In the genomic region with DNA sequence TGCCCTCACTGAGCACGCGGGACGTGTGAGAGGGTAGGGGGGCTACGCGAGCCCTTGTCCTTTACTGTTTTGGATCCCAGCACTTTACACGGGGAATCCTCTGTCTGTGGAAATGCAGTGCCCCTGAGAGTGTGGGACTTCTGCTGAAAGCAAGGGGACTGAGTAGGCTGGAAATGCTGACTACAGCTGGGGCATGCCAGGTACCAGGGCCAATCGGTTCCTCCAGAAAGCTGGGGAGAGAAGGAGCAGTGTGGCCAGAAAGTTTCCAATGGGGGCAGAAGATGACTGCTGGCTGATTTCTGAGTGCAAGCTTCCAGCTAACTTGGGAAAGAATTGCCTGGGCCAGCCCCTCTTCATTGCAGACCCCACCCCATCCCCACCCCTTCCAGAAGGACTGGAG, we compare ENCODE assay signal across 14 cellular contexts. TPM values are rescaled to one million over a fixed set of nuclear protein-coding genes. Genes with fewer than 3 reads are reported as not detected.
DNase-seq lines count a peak whose midpoint lies in the region; ATAC-seq and TF ChIP-seq lines count a peak whose summit lies in the region.
"Had no signal": no experiment of that assay in that cellular context is flagged by ENCODE, and none has a peak within 500 bp of the region (broad histone marks: within the 10 kb centered on the region; RNA-seq: fewer than 3 reads in every experiment).

No MANE protein-coding gene starts in this region.

- peaks cover 0 to under 1% (median 0%) of the 10 kb centered on the region in 4 donors for H3K4me1 ChIP-seq in sigmoid colon

- H3K27ac ChIP-seq in sigmoid colon, result peak overlapping the region; percentile 59 to 82 (median 79)

- no peak for TF ChIP-seq POLR2A in sigmoid colon (IDR thresholded peaks at IDR 0.05)

- H3K4me3 Mint-ChIP-seq in brain, result peak overlapping the region in 4 of 5 experiments; percentile 70 to 79 (median 76)
- H3K4me3 Mint-ChIP-seq in activated CD8-positive, alpha-beta T cell treated with anti-CD3 and anti-CD28 coated beads, Interleukin-2, amount 10 ng/mL, durations not matched to agents 7 days and 5 days, result no peak overlapping the region

- H3K9me3 ChIP-seq in sigmoid colon, result no peaks in the 10 kb centered on the region

- H3K27me3 ChIP-seq in H7 (ENCODE audit: control insufficient read depth, insufficient read depth, low read length) (no peaks in the 10 kb centered on the region), kidney epithelial cell (ENCODE audit: control insufficient read depth, insufficient read depth, low read length) (no peaks in the 10 kb centered on the region), sigmoid colon (peaks cover 0 to 3% (median 0%) of the 10 kb centered on the region in 3 donors)

- no peak for ATAC-seq in activated CD8-positive, alpha-beta T cell treated with anti-CD3 and anti-CD28 coated beads, Interleukin-2, amount 10 ng/mL, durations not matched to agents 7 days and 5 days
- ATAC-seq in HG03342 (IDR thresholded peaks at IDR 0.05; ENCODE audit: unreplicated experiment), result no peak

- TF ChIP-seq CTCF in brain (conservative IDR thresholded peaks at IDR 0.05) (no peak), kidney epithelial cell (IDR thresholded peaks at IDR 0.05; ENCODE audit: insufficient read depth, low read length, poor library complexity, severe bottlenecking) (no peak), sigmoid colon (IDR thresholded peaks at IDR 0.05) (no peak), GM10248 (IDR thresholded peaks at IDR 0.05; ENCODE audit: control extremely low read depth, extremely low read depth, low read depth, missing control alignments) (no peak)

- DNase-seq in H7 (no peak), kidney epithelial cell (ENCODE audit: low read depth) (no peak), sigmoid colon (no peak), GM10248 (ENCODE audit: extremely low spot score) (no peak), islet precursor cell (no peak)
- no peak for DNase-seq in activated CD8-positive, alpha-beta T cell treated with anti-CD3 and anti-CD28 coated beads, Interleukin-2, amount 10 ng/mL, durations not matched to agents 7 days and 5 days
- DNase-seq: activated T-cell treated with anti-CD3 and anti-CD28 coated beads, Interleukin-2, amount 50 U/mL, for 4 hours; CD4-positive, alpha-beta T cell; NCI-H1417; NCI-H510A; stimulated activated CD4-positive, alpha-beta T cell treated with anti-CD3 and anti-CD28 coated beads, Interleukin-1b, Interleukin-23, amount 100 ng/mL, for 48 hours had no signal

- intact Hi-C loops in sigmoid colon (cut with DNase I), result loop anchor here (5.0 kb wide), 3 partner anchors 40 to 215 kb away; no protein-coding TSS in a partner anchor

- CTCF ChIA-PET in GM10248 (lab: Yijun Ruan, JAX), result no interaction called here
- CTCF ChIA-PET in activated CD8-positive, alpha-beta T cell treated with anti-CD3 and anti-CD28 coated beads, Interleukin-2, amount 10 ng/mL, durations not matched to agents 7 days and 5 days (lab: Charles Lee), result no interaction called here

- no peaks in the 10 kb centered on the region for H3K36me3 Mint-ChIP-seq in brain
- no peaks in the 10 kb centered on the region for H3K36me3 Mint-ChIP-seq in activated CD8-positive, alpha-beta T cell treated with anti-CD3 and anti-CD28 coated beads, Interleukin-2, amount 10 ng/mL, durations not matched to agents 7 days and 5 days (ENCODE audit: low read depth)
- H3K36me3 Mint-ChIP-seq: stimulated activated memory B cell treated with anti-CD40 and anti-IgM and Interleukin-4, amounts not matched to agents 10 μg/mL and 1 μg/mL and 100 μg/mL, for 72 hours had no signal

- no peaks in the 10 kb centered on the region for H3K36me3 ChIP-seq in H7 (replicated peaks; ENCODE audit: control insufficient read depth, insufficient read depth, low read length)
- H3K36me3 ChIP-seq in kidney epithelial cell (ENCODE audit: control insufficient read depth, insufficient read depth, low read length), result no peaks in the 10 kb centered on the region
- H3K36me3 ChIP-seq in sigmoid colon, result no peaks in the 10 kb centered on the region

- peaks cover 64% of the 10 kb centered on the region for H3K27me3 Mint-ChIP-seq in brain
- peaks cover 50% of the 10 kb centered on the region for H3K27me3 Mint-ChIP-seq in activated CD8-positive, alpha-beta T cell treated with anti-CD3 and anti-CD28 coated beads, Interleukin-2, amount 10 ng/mL, durations not matched to agents 7 days and 5 days (ENCODE audit: low read depth)

- H3K4me1 Mint-ChIP-seq in brain, result no peaks in the 10 kb centered on the region
- H3K4me1 Mint-ChIP-seq in activated CD8-positive, alpha-beta T cell treated with anti-CD3 and anti-CD28 coated beads, Interleukin-2, amount 10 ng/mL, durations not matched to agents 7 days and 5 days (ENCODE audit: low read depth), result no peaks in the 10 kb centered on the region

- H3K4me3 ChIP-seq in H7 (ENCODE audit: insufficient read depth, low read depth, low read length) (peak overlapping the region; percentile 87), kidney epithelial cell (ENCODE audit: low read depth, low read length) (peak overlapping the region; percentile 66), sigmoid colon (peak overlapping the region in 3 of 4 donors; percentile 59 to 63 (median 62))

- peak overlapping the region in 1 of 5 experiments; percentile 1 for H3K27ac Mint-ChIP-seq in brain
- no peak overlapping the region for H3K27ac Mint-ChIP-seq in activated CD8-positive, alpha-beta T cell treated with anti-CD3 and anti-CD28 coated beads, Interleukin-2, amount 10 ng/mL, durations not matched to agents 7 days and 5 days
- H3K27ac Mint-ChIP-seq: CD4-positive, alpha-beta T cell; stimulated activated memory B cell treated with anti-CD40 and anti-IgM and Interleukin-4, amounts not matched to agents 10 μg/mL and 1 μg/mL and 100 μg/mL, for 72 hours had no signal

- WGBS in sigmoid colon, 2 donors, result 50% methylated on average over 7 of the region's 7 CpGs

- POLR2A ChIA-PET in GM10248 (lab: Yijun Ruan, JAX), result no interaction called here
- POLR2A ChIA-PET in activated CD8-positive, alpha-beta T cell treated with anti-CD3 and anti-CD28 coated beads, Interleukin-2, amount 10 ng/mL, durations not matched to agents 7 days and 5 days (lab: Charles Lee), result no interaction called here

- no peak for TF ChIP-seq EP300 in sigmoid colon (IDR thresholded peaks at IDR 0.05)

- H3K9me3 Mint-ChIP-seq in brain, result peaks cover 0 to 8% (median 0%) of the 10 kb centered on the region in 5 experiments
- H3K9me3 Mint-ChIP-seq in activated CD8-positive, alpha-beta T cell treated with anti-CD3 and anti-CD28 coated beads, Interleukin-2, amount 10 ng/mL, durations not matched to agents 7 days and 5 days (ENCODE audit: insufficient read depth), result no peaks in the 10 kb centered on the region
- H3K9me3 Mint-ChIP-seq: activated T-cell treated with anti-CD3 and anti-CD28 coated beads, Interleukin-2, amount 50 U/mL, for 4 hours; CD4-positive, alpha-beta T cell; stimulated activated memory B cell treated with anti-CD40 and anti-IgM and Interleukin-4, amounts not matched to agents 10 μg/mL and 1 μg/mL and 100 μg/mL, for 72 hours had no signal

RNA-seq across cellular contexts. Expression of a gene that starts 1.5 kb away (rescaled TPM):
- 3.7 and 7.5 TPM in 2 replicates for total RNA-seq in H7 (2014; rRNA removed; shearing (Covaris generic))
- polyA plus RNA-seq in brain (ENCODE audit: insufficient read depth, low read depth, low replicate concordance), result 1.1 TPM
- 1.4 and 1.6 TPM in 2 replicates for total RNA-seq in kidney epithelial cell
- 10 to 100 TPM in 3 of 4 donors, 1 to 10 TPM in 1; 8.1 to 21.3 (median 10.7) TPM for total RNA-seq in sigmoid colon
- 1 to 10 TPM in 1 of 3 donors, under 1 TPM in 2; under 0.01 to 2.1 (median under 0.01) TPM for polyA plus RNA-seq in sigmoid colon
- under 1 TPM; 0.50 to 0.70 TPM for total RNA-seq in activated CD8-positive, alpha-beta T cell treated with anti-CD3 and anti-CD28 coated beads, Interleukin-2, amount 10 ng/mL, durations not matched to agents 7 days and 5 days
